ENCODE assay signal across 9 cellular contexts in genomic region chr11:128506384-128506783, GRCh38.
DNase-seq lines count a peak whose midpoint lies in the region; ATAC-seq and TF ChIP-seq lines count a peak whose summit lies in the region.
"Had no signal": no experiment of that assay in that cellular context is flagged by ENCODE, and none has a peak within 500 bp of the region (broad histone marks: within the 10 kb centered on the region; RNA-seq: fewer than 3 reads in every experiment).

No MANE protein-coding gene starts in this region.

- H3K27ac Mint-ChIP-seq in H9, result peak overlapping the region in 1 of 3 experiments; percentile 37; a peak in 1 of 7 replicates
- peak overlapping the region; percentile 77 for H3K27ac Mint-ChIP-seq in activated B cell treated with CpG ODN at 0.5 μM for 24 hours
- H3K27ac Mint-ChIP-seq: dendritic cell treated with granulocyte-macrophage colony-stimulating factor and Interleukin-4, amounts not matched to agents 40 ng/mL and 50 ng/mL, for 4 days had no signal

- no peaks in the 10 kb centered on the region for H4K20me1 ChIP-seq in H9 (ENCODE audit: control insufficient read depth, insufficient read depth, insufficient read length)

- H2BK12ac ChIP-seq in H9 (ENCODE audit: insufficient read length, low read depth, low read length), result no peak overlapping the region

- no CpG with 5 or more reads among the region's 16 CpGs for WGBS in H9 (ENCODE audit: extremely low coverage, insufficient read length, low lambda C conversion rate)
- 85 to 90% methylated on average over 12 to 14 of the region's 16 CpGs for WGBS in esophagus squamous epithelium, 2 donors

- H3T11ph ChIP-seq in H9 (ENCODE audit: low read length), result no peak overlapping the region

- H3K27me3 ChIP-seq in H9 (ENCODE audit: insufficient read depth, low read length) (no peaks in the 10 kb centered on the region), esophagus squamous epithelium (no peaks in the 10 kb centered on the region), MG63 (no peaks in the 10 kb centered on the region)

- H3K27me3 Mint-ChIP-seq in H9 (ENCODE audit: low read depth) (no peaks in the 10 kb centered on the region), activated B cell treated with CpG ODN at 0.5 μM for 24 hours (no peaks in the 10 kb centered on the region)

- H3K4me1 ChIP-seq in H9 (ENCODE audit: insufficient read depth, low read length) (peaks cover 2% of the 10 kb centered on the region; the same call in 1 of the 2 replicates), esophagus squamous epithelium (peaks cover 17 to 100% (median 67%) of the 10 kb centered on the region in 3 donors)

- H2BK20ac ChIP-seq in H9 (ENCODE audit: low read depth, low read length, poor library complexity, severe bottlenecking), result no peak overlapping the region

- TF ChIP-seq CTCF in H9 (conservative IDR thresholded peaks at IDR 0.05) (0 out of 3 replicates have a peak, but pooled peaks have one; percentile 13), activated B cell treated with CpG ODN at 0.5 μM for 24 hours (IDR thresholded peaks at IDR 0.05) (no peak), esophagus squamous epithelium (IDR thresholded peaks at IDR 0.05) (no peak)

- no peak overlapping the region for H4K8ac ChIP-seq in H9 (replicated peaks; ENCODE audit: insufficient read length, low read depth, low read length)

- POLR2A ChIA-PET in activated B cell treated with CpG ODN at 0.5 μM for 24 hours (lab: Charles Lee), result interaction anchor here (1.3 to 8.4 kb wide), 6 partner anchors 13 to 216 kb away, joined by 4 to 111 read pairs (median 5); no protein-coding TSS in a partner anchor

- H3K9ac ChIP-seq in H9 (ENCODE audit: extremely low read depth, insufficient read length, low read length), result no peak overlapping the region

- H3K9me3 ChIP-seq in H9 (ENCODE audit: control insufficient read depth, low read depth, low read length), result no peaks in the 10 kb centered on the region
- H3K9me3 ChIP-seq in esophagus squamous epithelium, result no peaks in the 10 kb centered on the region
- no peaks in the 10 kb centered on the region for H3K9me3 ChIP-seq in MG63

- H3K23ac ChIP-seq in H9 (ENCODE audit: insufficient read length, low read depth, low read length), result no peak overlapping the region

- H3K4me1 Mint-ChIP-seq in H9 (peaks cover 30 to 42% of the 10 kb centered on the region in 2 experiments), activated B cell treated with CpG ODN at 0.5 μM for 24 hours (peaks cover 100% of the 10 kb centered on the region)

- no peak overlapping the region for H4K91ac ChIP-seq in H9 (ENCODE audit: insufficient read length, low read depth, low read length)

- H2AFZ ChIP-seq in H9 (ENCODE audit: low read length), result no peak overlapping the region

- H2BK120ac ChIP-seq in H9 (ENCODE audit: low read depth, low read length, poor library complexity, severe bottlenecking), result no peak overlapping the region

- H2AK5ac ChIP-seq in H9 (ENCODE audit: insufficient read length, low read length), result no peak overlapping the region

- no peak overlapping the region for H3K56ac ChIP-seq in H9 (ENCODE audit: insufficient read length, low read depth, low read length)

- H3K23me2 ChIP-seq in H9 (ENCODE audit: insufficient read length, low read depth, low read length, poor library complexity, severe bottlenecking), result no peaks in the 10 kb centered on the region

- H3K36me3 ChIP-seq in esophagus squamous epithelium, result no peaks in the 10 kb centered on the region
- H3K36me3 ChIP-seq in MG63, result peaks cover 46% of the 10 kb centered on the region

- ATAC-seq in activated B cell treated with CpG ODN at 0.5 μM for 24 hours (ENCODE audit: low read depth), result no peak
- no peak for ATAC-seq in GM18861 (IDR thresholded peaks at IDR 0.05; ENCODE audit: unreplicated experiment)
- ATAC-seq in GM18867 (IDR thresholded peaks at IDR 0.05; ENCODE audit: unreplicated experiment), result no peak

- intact Hi-C loops in activated B cell treated with CpG ODN at 0.5 μM for 24 hours (cut with micrococcal nuclease), result no loop called here
- intact Hi-C loops in esophagus squamous epithelium (cut with DNase I), result no loop called here

- no peak for DNase-seq in H9
- DNase-seq in activated B cell treated with CpG ODN at 0.5 μM for 24 hours, result no peak
- no peak for DNase-seq in esophagus squamous epithelium (lab: John Stamatoyannopoulos, UW)
- DNase-seq in GOT3 (lab: John Stamatoyannopoulos, UW), result no peak
- no peak for DNase-seq in MG63

- H3K4me3 ChIP-seq in esophagus squamous epithelium (peak overlapping the region in 1 of 4 donors; percentile 60), skin epidermis (peak overlapping the region in 1 of 7 experiments; percentile 5), MG63 (no peak overlapping the region)

- no peak for TF ChIP-seq POLR2A in esophagus squamous epithelium (IDR thresholded peaks at IDR 0.05)

- no peak overlapping the region for H4K5ac ChIP-seq in H9 (ENCODE audit: insufficient read length, low read depth, low read length)

- H2BK5ac ChIP-seq in H9 (ENCODE audit: insufficient read length, low read length), result no peak overlapping the region

- no peak overlapping the region; the same call in 1 of the 2 replicates for H2BK15ac ChIP-seq in H9 (ENCODE audit: low read depth, low read length)

- no peak overlapping the region; the same call in 1 of the 2 replicates for H3K14ac ChIP-seq in H9 (ENCODE audit: insufficient read depth, low read length)

- CTCF ChIA-PET in activated B cell treated with CpG ODN at 0.5 μM for 24 hours (lab: Charles Lee), result interaction anchor here (1.0 to 1.6 kb wide), 3 partner anchors 124 to 216 kb away, joined by 3 to 7 read pairs (median 5); no protein-coding TSS in a partner anchor

- H3K4me2 ChIP-seq in H9 (ENCODE audit: insufficient read depth, insufficient read length, low read length), result no peak overlapping the region

- H3K4ac ChIP-seq in H9 (ENCODE audit: low read depth, low read length), result no peak overlapping the region

- H3K4me3 Mint-ChIP-seq in H9 (no peak overlapping the region), activated B cell treated with CpG ODN at 0.5 μM for 24 hours (peak overlapping the region; percentile 36)

- H3K9me3 Mint-ChIP-seq in H9 (peaks cover 0 to 4% of the 10 kb centered on the region in 2 experiments; a peak in 2 of 5 replicates), activated B cell treated with CpG ODN at 0.5 μM for 24 hours (no peaks in the 10 kb centered on the region)
- H3K9me3 Mint-ChIP-seq: dendritic cell treated with granulocyte-macrophage colony-stimulating factor and Interleukin-4, amounts not matched to agents 40 ng/mL and 50 ng/mL, for 4 days had no signal

- H3K79me1 ChIP-seq in H9 (ENCODE audit: insufficient read depth, low read depth, low read length, poor library complexity, severe bottlenecking), result no peaks in the 10 kb centered on the region

- no peak overlapping the region for H3K27ac ChIP-seq in H9 (ENCODE audit: insufficient read length, low read depth, low read length)
- peak overlapping the region; percentile 77 to 90 (median 83) for H3K27ac ChIP-seq in esophagus squamous epithelium
- H3K27ac ChIP-seq in skin epidermis, result peak overlapping the region in 17 of 21 experiments; percentile 32 to 83 (median 72)

- no peak overlapping the region for H3K18ac ChIP-seq in H9 (ENCODE audit: insufficient read length, low read depth, low read length)

- no peaks in the 10 kb centered on the region for H3K79me2 ChIP-seq in H9 (ENCODE audit: insufficient read depth, low read length)

- H3K36me3 Mint-ChIP-seq in H9 (ENCODE audit: insufficient read depth in 1 of 3, low read depth in 3 of 3), result peaks cover 7 to 8% (median 8%) of the 10 kb centered on the region in 3 experiments; a peak in 5 of 7 replicates
- peaks cover 67% of the 10 kb centered on the region for H3K36me3 Mint-ChIP-seq in activated B cell treated with CpG ODN at 0.5 μM for 24 hours (ENCODE audit: low read depth)
